Comparison of ENCODE assay signal across 16 cellular contexts in the genomic region with DNA sequence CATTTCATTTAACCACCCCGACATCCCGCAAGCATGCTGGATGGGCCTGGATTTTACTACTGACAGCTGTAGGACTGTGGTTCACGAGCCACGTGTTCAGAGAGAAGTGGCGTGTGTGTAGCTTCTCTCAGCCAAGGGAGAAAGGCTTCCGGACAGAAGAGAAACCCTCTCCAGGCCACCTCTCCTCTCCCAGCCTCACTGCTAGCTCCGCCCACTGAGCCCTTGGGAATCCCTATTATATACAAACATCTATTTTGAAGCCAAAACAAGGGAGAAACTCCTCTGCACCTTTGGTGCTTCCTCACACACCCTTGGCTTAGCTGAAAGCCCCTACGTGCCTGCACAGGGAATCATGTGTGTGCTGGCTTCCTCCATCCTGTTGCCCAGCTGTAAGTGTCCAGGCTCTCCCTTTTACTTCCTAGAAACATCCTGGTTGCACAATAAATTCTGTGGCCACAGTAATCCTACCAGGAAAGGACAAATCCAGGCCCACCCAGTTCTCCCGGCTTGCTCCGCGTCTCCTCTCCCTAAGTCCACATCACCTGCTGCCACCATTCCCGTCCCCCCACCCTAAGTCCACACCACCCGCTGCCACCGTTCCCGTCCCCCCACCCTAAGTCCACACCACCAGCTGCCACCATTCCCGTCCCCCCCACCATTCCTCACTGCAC. TPM values are rescaled to one million over a fixed set of nuclear protein-coding genes. Genes with fewer than 3 reads are reported as not detected.
DNase-seq lines count a peak whose midpoint lies in the region; ATAC-seq and TF ChIP-seq lines count a peak whose summit lies in the region.
"Had no signal": no experiment of that assay in that cellular context is flagged by ENCODE, and none has a peak within 500 bp of the region (broad histone marks: within the 10 kb centered on the region; RNA-seq: fewer than 3 reads in every experiment).

No MANE protein-coding gene starts in this region.

- peak overlapping the region; percentile 27 for H3K27ac Mint-ChIP-seq in activated T-helper 1 cell treated with anti-CD3 and anti-CD28 coated beads, Interleukin-12 subunit alpha, Interleukin-12 subunit beta, Interleukin-2, Interleukin-4 antibody, amounts not matched to agents 30 ng/mL and 10 ng/mL and 1 ng/mL, durations not matched to agents 14 hours and 24 hours and 36 hours
- H3K27ac Mint-ChIP-seq in glutamatergic neuron (ENCODE audit: unreplicated experiment) = peak overlapping the region; percentile 70
- H3K27ac Mint-ChIP-seq: CD4-positive, alpha-beta memory T cell; T-helper 1 cell treated with Interleukin-12 subunit alpha and Interleukin-12 subunit beta and Interleukin-4 antibody, amounts not matched to agents 30 μg/mL and 1 μg/mL, for 36 hours had no signal

- H3K4me3 ChIP-seq in lower lobe of right lung (no peak overlapping the region), stomach (no peak overlapping the region), tibial nerve (no peak overlapping the region)
- H3K4me3 ChIP-seq: esophagus squamous epithelium, ovary had no signal

- H3K4me3 Mint-ChIP-seq in activated T-helper 1 cell treated with anti-CD3 and anti-CD28 coated beads, Interleukin-12 subunit alpha, Interleukin-12 subunit beta, Interleukin-2, Interleukin-4 antibody, amounts not matched to agents 30 ng/mL and 10 ng/mL and 1 ng/mL, durations not matched to agents 14 hours and 24 hours and 36 hours = no peak overlapping the region
- H3K4me3 Mint-ChIP-seq in glutamatergic neuron (ENCODE audit: unreplicated experiment) = no peak overlapping the region
- H3K4me3 Mint-ChIP-seq: CD4-positive, alpha-beta memory T cell; T-helper 1 cell treated with Interleukin-12 subunit alpha and Interleukin-12 subunit beta and Interleukin-4 antibody, amounts not matched to agents 30 μg/mL and 1 μg/mL, for 36 hours had no signal

- no peaks in the 10 kb centered on the region for H3K36me3 Mint-ChIP-seq in activated T-helper 1 cell treated with anti-CD3 and anti-CD28 coated beads, Interleukin-12 subunit alpha, Interleukin-12 subunit beta, Interleukin-2, Interleukin-4 antibody, amounts not matched to agents 30 ng/mL and 10 ng/mL and 1 ng/mL, durations not matched to agents 14 hours and 24 hours and 36 hours (ENCODE audit: low read depth)
- peaks cover 8% of the 10 kb centered on the region for H3K36me3 Mint-ChIP-seq in glutamatergic neuron (ENCODE audit: unreplicated experiment)
- H3K36me3 Mint-ChIP-seq: CD4-positive, alpha-beta memory T cell had no signal

- no peaks in the 10 kb centered on the region for H3K36me3 ChIP-seq in lower lobe of right lung
- H3K36me3 ChIP-seq in stomach = no peaks in the 10 kb centered on the region
- H3K36me3 ChIP-seq in tibial nerve = no peaks in the 10 kb centered on the region
- H3K36me3 ChIP-seq: esophagus squamous epithelium, ovary had no signal

- H3K9me3 Mint-ChIP-seq in activated T-helper 1 cell treated with anti-CD3 and anti-CD28 coated beads, Interleukin-12 subunit alpha, Interleukin-12 subunit beta, Interleukin-2, Interleukin-4 antibody, amounts not matched to agents 30 ng/mL and 10 ng/mL and 1 ng/mL, durations not matched to agents 14 hours and 24 hours and 36 hours = no peaks in the 10 kb centered on the region
- peaks cover 4% of the 10 kb centered on the region for H3K9me3 Mint-ChIP-seq in glutamatergic neuron (ENCODE audit: unreplicated experiment)
- H3K9me3 Mint-ChIP-seq: T-helper 1 cell treated with Interleukin-12 subunit alpha and Interleukin-12 subunit beta and Interleukin-4 antibody, amounts not matched to agents 30 μg/mL and 1 μg/mL, for 36 hours had no signal

- H3K9me3 ChIP-seq in lower lobe of right lung = no peaks in the 10 kb centered on the region
- no peaks in the 10 kb centered on the region for H3K9me3 ChIP-seq in stomach
- H3K9me3 ChIP-seq in tibial nerve = no peaks in the 10 kb centered on the region
- H3K9me3 ChIP-seq: esophagus squamous epithelium, ovary had no signal

- H3K4me1 Mint-ChIP-seq in activated T-helper 1 cell treated with anti-CD3 and anti-CD28 coated beads, Interleukin-12 subunit alpha, Interleukin-12 subunit beta, Interleukin-2, Interleukin-4 antibody, amounts not matched to agents 30 ng/mL and 10 ng/mL and 1 ng/mL, durations not matched to agents 14 hours and 24 hours and 36 hours (ENCODE audit: low read depth) = peaks cover 44% of the 10 kb centered on the region
- H3K4me1 Mint-ChIP-seq in glutamatergic neuron (ENCODE audit: low read depth, unreplicated experiment) = peaks cover 28% of the 10 kb centered on the region

- TF ChIP-seq CTCF in glutamatergic neuron (IDR thresholded peaks at IDR 0.05; ENCODE audit: partially characterized antibody, unreplicated experiment) (no peak), lower lobe of right lung (IDR thresholded peaks at IDR 0.05) (no peak), stomach (IDR thresholded peaks at IDR 0.05) (no peak), tibial nerve (IDR thresholded peaks at IDR 0.05) (no peak)

- no peak for DNase-seq in activated T-helper 1 cell treated with anti-CD3 and anti-CD28 coated beads, Interleukin-12 subunit alpha, Interleukin-12 subunit beta, Interleukin-2, Interleukin-4 antibody, amounts not matched to agents 30 ng/mL and 10 ng/mL and 1 ng/mL, durations not matched to agents 14 hours and 24 hours and 36 hours (ENCODE audit: low spot score)
- DNase-seq in glutamatergic neuron = no peak
- DNase-seq in lower lobe of right lung = no peak
- no peak for DNase-seq in stomach
- DNase-seq in tibial nerve (ENCODE audit: low spot score in 2 of 2) = no peak
- DNase-seq in activated CD4-positive, CD25-positive, alpha-beta regulatory T cell (lab: John Stamatoyannopoulos, UW) = no peak
- DNase-seq in hypothalamus (lab: John Stamatoyannopoulos, UW) = no peak
- DNase-seq: activated CD4-positive, alpha-beta T cell treated with anti-CD3 and anti-CD28 coated beads for 48 hours; activated T-cell treated with anti-CD3 and anti-CD28 coated beads, Interleukin-2, amount 50 U/mL, for 48 hours; CD4-positive, alpha-beta memory T cell; esophagus squamous epithelium; NCI-H2029 treated with DMSO at 0.1 percent for 48 hours had no signal

- H3K4me1 ChIP-seq in lower lobe of right lung (peaks cover 21% of the 10 kb centered on the region), stomach (peaks cover 0 to 21% (median 16%) of the 10 kb centered on the region in 4 donors), tibial nerve (peaks cover 0 to 5% (median 0%) of the 10 kb centered on the region in 4 donors)

- TF ChIP-seq POLR2A in stomach (IDR thresholded peaks at IDR 0.05) (no peak), tibial nerve (IDR thresholded peaks at IDR 0.05) (no peak)

- no peaks in the 10 kb centered on the region for H3K27me3 ChIP-seq in lower lobe of right lung (ENCODE audit: low read depth)
- H3K27me3 ChIP-seq in stomach = no peaks in the 10 kb centered on the region
- no peaks in the 10 kb centered on the region for H3K27me3 ChIP-seq in tibial nerve
- H3K27me3 ChIP-seq: ovary had no signal

- intact Hi-C loops in activated T-helper 1 cell treated with anti-CD3 and anti-CD28 coated beads, Interleukin-12 subunit alpha, Interleukin-12 subunit beta, Interleukin-2, Interleukin-4 antibody, amounts not matched to agents 30 ng/mL and 10 ng/mL and 1 ng/mL, durations not matched to agents 14 hours and 24 hours and 36 hours (cut with micrococcal nuclease) = no loop called here
- intact Hi-C loops in lower lobe of right lung (cut with DNase I) = no loop called here
- intact Hi-C loops in stomach (cut with DNase I; ENCODE audit: low total_unique reads) = no loop called here

- H3K27ac ChIP-seq in lower lobe of right lung = peak overlapping the region; percentile 28
- H3K27ac ChIP-seq in stomach = peak overlapping the region in 3 of 5 donors; percentile 49 to 57 (median 52)
- peak overlapping the region in 1 of 4 donors; percentile 28 for H3K27ac ChIP-seq in tibial nerve
- H3K27ac ChIP-seq: ovary, RWPE1 had no signal

- peaks cover 2% of the 10 kb centered on the region for H3K27me3 Mint-ChIP-seq in activated T-helper 1 cell treated with anti-CD3 and anti-CD28 coated beads, Interleukin-12 subunit alpha, Interleukin-12 subunit beta, Interleukin-2, Interleukin-4 antibody, amounts not matched to agents 30 ng/mL and 10 ng/mL and 1 ng/mL, durations not matched to agents 14 hours and 24 hours and 36 hours (ENCODE audit: insufficient read depth)
- H3K27me3 Mint-ChIP-seq in glutamatergic neuron (ENCODE audit: unreplicated experiment) = peaks cover 4% of the 10 kb centered on the region

- no peak for TF ChIP-seq EP300 in stomach (IDR thresholded peaks at IDR 0.05)
- TF ChIP-seq EP300 in tibial nerve (IDR thresholded peaks at IDR 0.05) = no peak

- ATAC-seq in lower lobe of right lung (peak; percentile 23 to 29), HG02938 (IDR thresholded peaks at IDR 0.05; ENCODE audit: unreplicated experiment) (no peak)

- 62 to 82% (median 69%) methylated on average over 16 of the region's 16 CpGs for WGBS in stomach, 5 donors
- WGBS in tibial nerve, 2 donors = 59% methylated on average over 16 of the region's 16 CpGs

RNA-seq across cellular contexts. Expression of gene PCSK6, which starts 30.5 kb away (rescaled TPM):
- total RNA-seq in activated T-helper 1 cell treated with anti-CD3 and anti-CD28 coated beads, Interleukin-12 subunit alpha, Interleukin-12 subunit beta, Interleukin-2, Interleukin-4 antibody, amounts not matched to agents 30 ng/mL and 10 ng/mL and 1 ng/mL, durations not matched to agents 14 hours and 24 hours and 36 hours = 3.0 and 3.7 TPM in 2 replicates
- 3.8 TPM for total RNA-seq in glutamatergic neuron (ENCODE audit: unreplicated experiment)
- total RNA-seq in lower lobe of right lung = 12.3 TPM
- 10 to 100 TPM in 4 of 5 donors, 1 to 10 TPM in 1; 2.9 to 91.5 (median 24.4) TPM for total RNA-seq in stomach
- polyA plus RNA-seq in stomach = 10 to 100 TPM in 1 of 3 donors, 1 to 10 TPM in 2; 2.8 to 14.4 (median 8.2) TPM
- 10 to 100 TPM in 3 of 4 donors, 1 to 10 TPM in 1; 8.5 to 27.0 (median 13.2) TPM for total RNA-seq in tibial nerve
